Comparison of ENCODE assay signal across 3 cellular contexts in genomic region chr16:84751947-84752346, GRCh38.
A peak's percentile ranks its signal among the peaks of the same experiment; 100 is the strongest.
TF ChIP-seq lines count a peak whose summit lies in the region.

No MANE protein-coding gene starts in this region.

TF ChIP-seq in HepG2, 621 proteins besides CTCF, POLR2A, EP300 and RAD21 (continues in another document):
- TF ChIP-seq CREB3 (CRISPR knock-in tag; IDR thresholded peaks at IDR 0.05) (no peak), ZFP90 (CRISPR knock-in tag; IDR thresholded peaks at IDR 0.05; ENCODE audit: borderline replicate concordance) (no peak), MAFK (conservative IDR thresholded peaks at IDR 0.05 in 1 of 2, IDR thresholded peaks at IDR 0.05 in 1 of 2; ENCODE audit: low read length in 2 of 2) (peak; percentile 91 to 96), SMAD3 (CRISPR knock-in tag; IDR thresholded peaks at IDR 0.05) (no peak), PREB (CRISPR knock-in tag; IDR thresholded peaks at IDR 0.05) (no peak), ZNF354B (CRISPR knock-in tag; IDR thresholded peaks at IDR 0.05) (no peak), SUZ12 (IDR thresholded peaks at IDR 0.05; ENCODE audit: low read depth, low read length) (no peak), PRDM4 (CRISPR knock-in tag; IDR thresholded peaks at IDR 0.05; ENCODE audit: borderline replicate concordance) (no peak), MAFF (IDR thresholded peaks at IDR 0.05; ENCODE audit: low read depth, low read length) (peak; percentile 95), ZNF234 (CRISPR knock-in tag; conservative IDR thresholded peaks at IDR 0.05) (no peak)
- TF ChIP-seq, protein P1, sequence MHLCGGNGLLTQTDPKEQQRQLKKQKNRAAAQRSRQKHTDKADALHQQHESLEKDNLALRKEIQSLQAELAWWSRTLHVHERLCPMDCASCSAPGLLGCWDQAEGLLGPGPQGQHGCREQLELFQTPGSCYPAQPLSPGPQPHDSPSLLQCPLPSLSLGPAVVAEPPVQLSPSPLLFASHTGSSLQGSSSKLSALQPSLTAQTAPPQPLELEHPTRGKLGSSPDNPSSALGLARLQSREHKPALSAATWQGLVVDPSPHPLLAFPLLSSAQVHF (CRISPR knock-in tag; IDR thresholded peaks at IDR 0.05): no peak

TF ChIP-seq in IMR-90, 13 proteins besides CTCF, POLR2A, EP300 and RAD21:
- TF ChIP-seq RFX5 (IDR thresholded peaks at IDR 0.05; ENCODE audit: low read depth, low read length): no peak
- TF ChIP-seq MXI1 (IDR thresholded peaks at IDR 0.05; ENCODE audit: borderline replicate concordance, low read depth, low read length): no peak
- peak; percentile 97 for TF ChIP-seq MAFK (IDR thresholded peaks at IDR 0.05; ENCODE audit: low read depth, low read length)
- no peak for TF ChIP-seq BHLHE40 (IDR thresholded peaks at IDR 0.05; ENCODE audit: low read depth, low read length)

TF ChIP-seq in K562, 482 proteins besides CTCF, POLR2A, EP300 and RAD21:
- TF ChIP-seq ZNF583 (CRISPR knock-in tag; IDR thresholded peaks at IDR 0.05): no peak
- peak; percentile 89 for TF ChIP-seq MAFF (IDR thresholded peaks at IDR 0.05; ENCODE audit: low read length)
- TF ChIP-seq CEBPB (tag; IDR thresholded peaks at IDR 0.05): peak; percentile 52; the same call in 1 of the 2 replicates
- TF ChIP-seq ZNF41 (CRISPR knock-in tag; conservative IDR thresholded peaks at IDR 0.05): no peak
- no peak for TF ChIP-seq ELF1 (tag; IDR thresholded peaks at IDR 0.05)
- TF ChIP-seq, protein P2, sequence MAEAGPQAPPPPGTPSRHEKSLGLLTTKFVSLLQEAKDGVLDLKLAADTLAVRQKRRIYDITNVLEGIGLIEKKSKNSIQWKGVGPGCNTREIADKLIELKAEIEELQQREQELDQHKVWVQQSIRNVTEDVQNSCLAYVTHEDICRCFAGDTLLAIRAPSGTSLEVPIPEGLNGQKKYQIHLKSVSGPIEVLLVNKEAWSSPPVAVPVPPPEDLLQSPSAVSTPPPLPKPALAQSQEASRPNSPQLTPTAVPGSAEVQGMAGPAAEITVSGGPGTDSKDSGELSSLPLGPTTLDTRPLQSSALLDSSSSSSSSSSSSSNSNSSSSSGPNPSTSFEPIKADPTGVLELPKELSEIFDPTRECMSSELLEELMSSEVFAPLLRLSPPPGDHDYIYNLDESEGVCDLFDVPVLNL (CRISPR knock-in tag; IDR thresholded peaks at IDR 0.05; ENCODE audit: low read depth): no peak
- no peak for TF ChIP-seq ZNF449 (CRISPR knock-in tag; IDR thresholded peaks at IDR 0.05)
- no peak for TF ChIP-seq ARNT (IDR thresholded peaks at IDR 0.05)
- TF ChIP-seq C11orf30 (IDR thresholded peaks at IDR 0.05; ENCODE audit: low read depth): peak; percentile 91
- TF ChIP-seq MAFG (tag; conservative IDR thresholded peaks at IDR 0.05): peak; percentile 88
- no peak for TF ChIP-seq ZNF644 (tag; IDR thresholded peaks at IDR 0.05; ENCODE audit: low read depth)
- TF ChIP-seq ZFPM2 (CRISPR knock-in tag; IDR thresholded peaks at IDR 0.05): no peak
- no peak for TF ChIP-seq HES1 (IDR thresholded peaks at IDR 0.05; ENCODE audit: low read depth)
- no peak for TF ChIP-seq PRPF4 (IDR thresholded peaks at IDR 0.05; ENCODE audit: insufficient read depth, low read depth, low read length, poor library complexity, severe bottlenecking)
- no peak for TF ChIP-seq BCOR (IDR thresholded peaks at IDR 0.05)
- TF ChIP-seq THRAP3 (IDR thresholded peaks at IDR 0.05; ENCODE audit: borderline replicate concordance): no peak
- TF ChIP-seq MBD1 (CRISPR knock-in tag; IDR thresholded peaks at IDR 0.05): no peak
- peak; percentile 96 for TF ChIP-seq ZNF316 (IDR thresholded peaks at IDR 0.05)
- no peak for TF ChIP-seq CXXC5 (CRISPR knock-in tag; IDR thresholded peaks at IDR 0.05)
- TF ChIP-seq HNRNPLL (IDR thresholded peaks at IDR 0.05; ENCODE audit: low read depth, low read length, poor library complexity, severe bottlenecking): no peak
- TF ChIP-seq MAFK (IDR thresholded peaks at IDR 0.05; ENCODE audit: low read length): peak; percentile 90
- TF ChIP-seq MECOM (CRISPR knock-in tag; IDR thresholded peaks at IDR 0.05): no peak
- no peak for TF ChIP-seq SMAD1 (IDR thresholded peaks at IDR 0.05; ENCODE audit: low read depth, low read length, partially characterized antibody)
- no peak for TF ChIP-seq GABPB2 (CRISPR knock-in tag; conservative IDR thresholded peaks at IDR 0.05)
- TF ChIP-seq TRIM28 (IDR thresholded peaks at IDR 0.05): no peak
